ENCODE assay signal across 1 cellular context in genomic region chr9:136251264-136252115, GRCh38.
TF ChIP-seq lines count a peak whose summit lies in the region.

No MANE protein-coding gene starts in this region.

TF ChIP-seq in HepG2, 621 proteins besides CTCF, POLR2A, EP300 and RAD21 (continues in another document):
- 0 out of 2 replicates have a peak, but pooled peaks have one; percentile 50 for TF ChIP-seq ZNF232 (CRISPR knock-in tag; IDR thresholded peaks at IDR 0.05; ENCODE audit: borderline replicate concordance)
- TF ChIP-seq, protein P1, sequence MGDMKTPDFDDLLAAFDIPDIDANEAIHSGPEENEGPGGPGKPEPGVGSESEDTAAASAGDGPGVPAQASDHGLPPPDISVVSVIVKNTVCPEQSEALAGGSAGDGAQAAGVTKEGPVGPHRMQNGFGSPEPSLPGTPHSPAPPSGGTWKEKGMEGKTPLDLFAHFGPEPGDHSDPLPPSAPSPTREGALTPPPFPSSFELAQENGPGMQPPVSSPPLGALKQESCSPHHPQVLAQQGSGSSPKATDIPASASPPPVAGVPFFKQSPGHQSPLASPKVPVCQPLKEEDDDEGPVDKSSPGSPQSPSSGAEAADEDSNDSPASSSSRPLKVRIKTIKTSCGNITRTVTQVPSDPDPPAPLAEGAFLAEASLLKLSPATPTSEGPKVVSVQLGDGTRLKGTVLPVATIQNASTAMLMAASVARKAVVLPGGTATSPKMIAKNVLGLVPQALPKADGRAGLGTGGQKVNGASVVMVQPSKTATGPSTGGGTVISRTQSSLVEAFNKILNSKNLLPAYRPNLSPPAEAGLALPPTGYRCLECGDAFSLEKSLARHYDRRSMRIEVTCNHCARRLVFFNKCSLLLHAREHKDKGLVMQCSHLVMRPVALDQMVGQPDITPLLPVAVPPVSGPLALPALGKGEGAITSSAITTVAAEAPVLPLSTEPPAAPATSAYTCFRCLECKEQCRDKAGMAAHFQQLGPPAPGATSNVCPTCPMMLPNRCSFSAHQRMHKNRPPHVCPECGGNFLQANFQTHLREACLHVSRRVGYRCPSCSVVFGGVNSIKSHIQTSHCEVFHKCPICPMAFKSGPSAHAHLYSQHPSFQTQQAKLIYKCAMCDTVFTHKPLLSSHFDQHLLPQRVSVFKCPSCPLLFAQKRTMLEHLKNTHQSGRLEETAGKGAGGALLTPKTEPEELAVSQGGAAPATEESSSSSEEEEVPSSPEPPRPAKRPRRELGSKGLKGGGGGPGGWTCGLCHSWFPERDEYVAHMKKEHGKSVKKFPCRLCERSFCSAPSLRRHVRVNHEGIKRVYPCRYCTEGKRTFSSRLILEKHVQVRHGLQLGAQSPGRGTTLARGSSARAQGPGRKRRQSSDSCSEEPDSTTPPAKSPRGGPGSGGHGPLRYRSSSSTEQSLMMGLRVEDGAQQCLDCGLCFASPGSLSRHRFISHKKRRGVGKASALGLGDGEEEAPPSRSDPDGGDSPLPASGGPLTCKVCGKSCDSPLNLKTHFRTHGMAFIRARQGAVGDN (CRISPR knock-in tag; IDR thresholded peaks at IDR 0.05) = peak; percentile 83
- TF ChIP-seq, protein P2, sequence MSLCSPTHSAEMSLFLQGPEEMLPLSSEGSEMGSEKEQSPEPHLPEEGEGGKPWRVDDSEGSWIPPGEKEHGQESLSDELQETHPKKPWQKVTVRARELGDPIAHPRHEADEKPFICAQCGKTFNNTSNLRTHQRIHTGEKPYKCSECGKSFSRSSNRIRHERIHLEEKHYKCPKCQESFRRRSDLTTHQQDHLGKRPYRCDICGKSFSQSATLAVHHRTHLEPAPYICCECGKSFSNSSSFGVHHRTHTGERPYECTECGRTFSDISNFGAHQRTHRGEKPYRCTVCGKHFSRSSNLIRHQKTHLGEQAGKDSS (CRISPR knock-in tag; IDR thresholded peaks at IDR 0.05; ENCODE audit: borderline replicate concordance, low read depth) = peak; percentile 59; the same call in 1 of the 2 replicates
- TF ChIP-seq ZNF24 (IDR thresholded peaks at IDR 0.05) = no peak
- TF ChIP-seq PITX1 (CRISPR knock-in tag; IDR thresholded peaks at IDR 0.05) = peak; percentile 54
- no peak for TF ChIP-seq PBX2 (CRISPR knock-in tag; IDR thresholded peaks at IDR 0.05)
- peak; percentile 47; the same call in 1 of the 2 replicates for TF ChIP-seq HIC2 (CRISPR knock-in tag; IDR thresholded peaks at IDR 0.05; ENCODE audit: low read depth)
- TF ChIP-seq ZNF501 (CRISPR knock-in tag; IDR thresholded peaks at IDR 0.05) = 0 out of 2 replicates have a peak, but pooled peaks have one; percentile 26
- no peak for TF ChIP-seq NR2F6 (IDR thresholded peaks at IDR 0.05)
- peak; percentile 49; the same call in 1 of the 2 replicates for TF ChIP-seq NR2F6 (CRISPR knock-in tag; IDR thresholded peaks at IDR 0.05)
- TF ChIP-seq, protein P3, sequence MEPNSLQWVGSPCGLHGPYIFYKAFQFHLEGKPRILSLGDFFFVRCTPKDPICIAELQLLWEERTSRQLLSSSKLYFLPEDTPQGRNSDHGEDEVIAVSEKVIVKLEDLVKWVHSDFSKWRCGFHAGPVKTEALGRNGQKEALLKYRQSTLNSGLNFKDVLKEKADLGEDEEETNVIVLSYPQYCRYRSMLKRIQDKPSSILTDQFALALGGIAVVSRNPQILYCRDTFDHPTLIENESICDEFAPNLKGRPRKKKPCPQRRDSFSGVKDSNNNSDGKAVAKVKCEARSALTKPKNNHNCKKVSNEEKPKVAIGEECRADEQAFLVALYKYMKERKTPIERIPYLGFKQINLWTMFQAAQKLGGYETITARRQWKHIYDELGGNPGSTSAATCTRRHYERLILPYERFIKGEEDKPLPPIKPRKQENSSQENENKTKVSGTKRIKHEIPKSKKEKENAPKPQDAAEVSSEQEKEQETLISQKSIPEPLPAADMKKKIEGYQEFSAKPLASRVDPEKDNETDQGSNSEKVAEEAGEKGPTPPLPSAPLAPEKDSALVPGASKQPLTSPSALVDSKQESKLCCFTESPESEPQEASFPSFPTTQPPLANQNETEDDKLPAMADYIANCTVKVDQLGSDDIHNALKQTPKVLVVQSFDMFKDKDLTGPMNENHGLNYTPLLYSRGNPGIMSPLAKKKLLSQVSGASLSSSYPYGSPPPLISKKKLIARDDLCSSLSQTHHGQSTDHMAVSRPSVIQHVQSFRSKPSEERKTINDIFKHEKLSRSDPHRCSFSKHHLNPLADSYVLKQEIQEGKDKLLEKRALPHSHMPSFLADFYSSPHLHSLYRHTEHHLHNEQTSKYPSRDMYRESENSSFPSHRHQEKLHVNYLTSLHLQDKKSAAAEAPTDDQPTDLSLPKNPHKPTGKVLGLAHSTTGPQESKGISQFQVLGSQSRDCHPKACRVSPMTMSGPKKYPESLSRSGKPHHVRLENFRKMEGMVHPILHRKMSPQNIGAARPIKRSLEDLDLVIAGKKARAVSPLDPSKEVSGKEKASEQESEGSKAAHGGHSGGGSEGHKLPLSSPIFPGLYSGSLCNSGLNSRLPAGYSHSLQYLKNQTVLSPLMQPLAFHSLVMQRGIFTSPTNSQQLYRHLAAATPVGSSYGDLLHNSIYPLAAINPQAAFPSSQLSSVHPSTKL (CRISPR knock-in tag; IDR thresholded peaks at IDR 0.05) = peak; percentile 42; the same call in 1 of the 2 replicates
- TF ChIP-seq, protein P4, sequence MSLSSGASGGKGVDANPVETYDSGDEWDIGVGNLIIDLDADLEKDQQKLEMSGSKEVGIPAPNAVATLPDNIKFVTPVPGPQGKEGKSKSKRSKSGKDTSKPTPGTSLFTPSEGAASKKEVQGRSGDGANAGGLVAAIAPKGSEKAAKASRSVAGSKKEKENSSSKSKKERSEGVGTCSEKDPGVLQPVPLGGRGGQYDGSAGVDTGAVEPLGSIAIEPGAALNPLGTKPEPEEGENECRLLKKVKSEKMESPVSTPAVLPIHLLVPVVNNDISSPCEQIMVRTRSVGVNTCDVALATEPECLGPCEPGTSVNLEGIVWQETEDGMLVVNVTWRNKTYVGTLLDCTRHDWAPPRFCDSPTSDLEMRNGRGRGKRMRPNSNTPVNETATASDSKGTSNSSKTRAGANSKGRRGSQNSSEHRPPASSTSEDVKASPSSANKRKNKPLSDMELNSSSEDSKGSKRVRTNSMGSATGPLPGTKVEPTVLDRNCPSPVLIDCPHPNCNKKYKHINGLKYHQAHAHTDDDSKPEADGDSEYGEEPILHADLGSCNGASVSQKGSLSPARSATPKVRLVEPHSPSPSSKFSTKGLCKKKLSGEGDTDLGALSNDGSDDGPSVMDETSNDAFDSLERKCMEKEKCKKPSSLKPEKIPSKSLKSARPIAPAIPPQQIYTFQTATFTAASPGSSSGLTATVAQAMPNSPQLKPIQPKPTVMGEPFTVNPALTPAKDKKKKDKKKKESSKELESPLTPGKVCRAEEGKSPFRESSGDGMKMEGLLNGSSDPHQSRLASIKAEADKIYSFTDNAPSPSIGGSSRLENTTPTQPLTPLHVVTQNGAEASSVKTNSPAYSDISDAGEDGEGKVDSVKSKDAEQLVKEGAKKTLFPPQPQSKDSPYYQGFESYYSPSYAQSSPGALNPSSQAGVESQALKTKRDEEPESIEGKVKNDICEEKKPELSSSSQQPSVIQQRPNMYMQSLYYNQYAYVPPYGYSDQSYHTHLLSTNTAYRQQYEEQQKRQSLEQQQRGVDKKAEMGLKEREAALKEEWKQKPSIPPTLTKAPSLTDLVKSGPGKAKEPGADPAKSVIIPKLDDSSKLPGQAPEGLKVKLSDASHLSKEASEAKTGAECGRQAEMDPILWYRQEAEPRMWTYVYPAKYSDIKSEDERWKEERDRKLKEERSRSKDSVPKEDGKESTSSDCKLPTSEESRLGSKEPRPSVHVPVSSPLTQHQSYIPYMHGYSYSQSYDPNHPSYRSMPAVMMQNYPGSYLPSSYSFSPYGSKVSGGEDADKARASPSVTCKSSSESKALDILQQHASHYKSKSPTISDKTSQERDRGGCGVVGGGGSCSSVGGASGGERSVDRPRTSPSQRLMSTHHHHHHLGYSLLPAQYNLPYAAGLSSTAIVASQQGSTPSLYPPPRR (CRISPR knock-in tag; IDR thresholded peaks at IDR 0.05; ENCODE audit: borderline replicate concordance) = peak; percentile 52; the same call in 1 of the 2 replicates
- TF ChIP-seq MXI1 (IDR thresholded peaks at IDR 0.05; ENCODE audit: borderline replicate concordance, low read depth, low read length) = no peak
- peak; percentile 31; the same call in 1 of the 2 replicates for TF ChIP-seq RARA (CRISPR knock-in tag; IDR thresholded peaks at IDR 0.05)
- no peak for TF ChIP-seq ZFP1 (CRISPR knock-in tag; IDR thresholded peaks at IDR 0.05)
- TF ChIP-seq, protein P5, sequence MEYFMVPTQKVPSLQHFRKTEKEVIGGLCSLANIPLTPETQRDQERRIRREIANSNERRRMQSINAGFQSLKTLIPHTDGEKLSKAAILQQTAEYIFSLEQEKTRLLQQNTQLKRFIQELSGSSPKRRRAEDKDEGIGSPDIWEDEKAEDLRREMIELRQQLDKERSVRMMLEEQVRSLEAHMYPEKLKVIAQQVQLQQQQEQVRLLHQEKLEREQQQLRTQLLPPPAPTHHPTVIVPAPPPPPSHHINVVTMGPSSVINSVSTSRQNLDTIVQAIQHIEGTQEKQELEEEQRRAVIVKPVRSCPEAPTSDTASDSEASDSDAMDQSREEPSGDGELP (IDR thresholded peaks at IDR 0.05; ENCODE audit: borderline replicate concordance, low read depth) = peak; percentile 51; the same call in 1 of the 2 replicates
- TF ChIP-seq TEAD3 (CRISPR knock-in tag; optimal IDR thresholded peaks at IDR 0.05; ENCODE audit: borderline replicate concordance) = peak; percentile 13
- TF ChIP-seq RXRB (CRISPR knock-in tag; IDR thresholded peaks at IDR 0.05; ENCODE audit: borderline replicate concordance) = peak; percentile 44; the same call in 1 of the 2 replicates
- TF ChIP-seq, protein P6, sequence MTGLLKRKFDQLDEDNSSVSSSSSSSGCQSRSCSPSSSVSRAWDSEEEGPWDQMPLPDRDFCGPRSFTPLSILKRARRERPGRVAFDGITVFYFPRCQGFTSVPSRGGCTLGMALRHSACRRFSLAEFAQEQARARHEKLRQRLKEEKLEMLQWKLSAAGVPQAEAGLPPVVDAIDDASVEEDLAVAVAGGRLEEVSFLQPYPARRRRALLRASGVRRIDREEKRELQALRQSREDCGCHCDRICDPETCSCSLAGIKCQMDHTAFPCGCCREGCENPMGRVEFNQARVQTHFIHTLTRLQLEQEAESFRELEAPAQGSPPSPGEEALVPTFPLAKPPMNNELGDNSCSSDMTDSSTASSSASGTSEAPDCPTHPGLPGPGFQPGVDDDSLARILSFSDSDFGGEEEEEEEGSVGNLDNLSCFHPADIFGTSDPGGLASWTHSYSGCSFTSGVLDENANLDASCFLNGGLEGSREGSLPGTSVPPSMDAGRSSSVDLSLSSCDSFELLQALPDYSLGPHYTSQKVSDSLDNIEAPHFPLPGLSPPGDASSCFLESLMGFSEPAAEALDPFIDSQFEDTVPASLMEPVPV (CRISPR knock-in tag; IDR thresholded peaks at IDR 0.05) = no peak
- TF ChIP-seq, protein P7, sequence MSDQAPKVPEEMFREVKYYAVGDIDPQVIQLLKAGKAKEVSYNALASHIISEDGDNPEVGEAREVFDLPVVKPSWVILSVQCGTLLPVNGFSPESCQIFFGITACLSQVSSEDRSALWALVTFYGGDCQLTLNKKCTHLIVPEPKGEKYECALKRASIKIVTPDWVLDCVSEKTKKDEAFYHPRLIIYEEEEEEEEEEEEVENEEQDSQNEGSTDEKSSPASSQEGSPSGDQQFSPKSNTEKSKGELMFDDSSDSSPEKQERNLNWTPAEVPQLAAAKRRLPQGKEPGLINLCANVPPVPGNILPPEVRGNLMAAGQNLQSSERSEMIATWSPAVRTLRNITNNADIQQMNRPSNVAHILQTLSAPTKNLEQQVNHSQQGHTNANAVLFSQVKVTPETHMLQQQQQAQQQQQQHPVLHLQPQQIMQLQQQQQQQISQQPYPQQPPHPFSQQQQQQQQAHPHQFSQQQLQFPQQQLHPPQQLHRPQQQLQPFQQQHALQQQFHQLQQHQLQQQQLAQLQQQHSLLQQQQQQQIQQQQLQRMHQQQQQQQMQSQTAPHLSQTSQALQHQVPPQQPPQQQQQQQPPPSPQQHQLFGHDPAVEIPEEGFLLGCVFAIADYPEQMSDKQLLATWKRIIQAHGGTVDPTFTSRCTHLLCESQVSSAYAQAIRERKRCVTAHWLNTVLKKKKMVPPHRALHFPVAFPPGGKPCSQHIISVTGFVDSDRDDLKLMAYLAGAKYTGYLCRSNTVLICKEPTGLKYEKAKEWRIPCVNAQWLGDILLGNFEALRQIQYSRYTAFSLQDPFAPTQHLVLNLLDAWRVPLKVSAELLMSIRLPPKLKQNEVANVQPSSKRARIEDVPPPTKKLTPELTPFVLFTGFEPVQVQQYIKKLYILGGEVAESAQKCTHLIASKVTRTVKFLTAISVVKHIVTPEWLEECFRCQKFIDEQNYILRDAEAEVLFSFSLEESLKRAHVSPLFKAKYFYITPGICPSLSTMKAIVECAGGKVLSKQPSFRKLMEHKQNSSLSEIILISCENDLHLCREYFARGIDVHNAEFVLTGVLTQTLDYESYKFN (CRISPR knock-in tag; conservative IDR thresholded peaks at IDR 0.05) = peak; percentile 63
- TF ChIP-seq MLLT10 (CRISPR knock-in tag; IDR thresholded peaks at IDR 0.05) = no peak
- 0 out of 2 replicates have a peak, but pooled peaks have one; percentile 20 for TF ChIP-seq ZNF629 (CRISPR knock-in tag; conservative IDR thresholded peaks at IDR 0.05)
